ENCODE assay signal across 1 cellular context in the genomic region with DNA sequence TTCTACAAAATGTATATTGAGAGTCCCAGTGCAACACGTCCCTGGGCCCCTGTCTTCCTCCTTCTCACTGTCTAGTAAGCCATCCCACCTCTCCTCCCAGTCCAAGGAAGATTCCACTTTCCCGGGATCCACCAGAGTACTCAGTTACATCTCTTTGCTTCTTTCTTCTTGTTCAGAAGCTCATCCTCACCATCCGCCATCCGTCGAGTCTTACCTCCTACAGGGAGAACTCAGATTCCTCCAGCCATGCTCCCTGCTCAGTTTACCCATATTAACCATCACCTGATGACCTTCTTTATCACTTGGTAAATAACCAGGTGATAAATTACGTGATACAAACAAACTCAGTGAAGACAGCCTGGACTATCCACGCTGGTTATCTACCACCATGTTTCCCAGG.
TF ChIP-seq lines count a peak whose summit lies in the region.

No MANE protein-coding gene starts in this region.

TF ChIP-seq in HCT116, 20 proteins besides CTCF, POLR2A, EP300 and RAD21:
- TF ChIP-seq, protein P1, sequence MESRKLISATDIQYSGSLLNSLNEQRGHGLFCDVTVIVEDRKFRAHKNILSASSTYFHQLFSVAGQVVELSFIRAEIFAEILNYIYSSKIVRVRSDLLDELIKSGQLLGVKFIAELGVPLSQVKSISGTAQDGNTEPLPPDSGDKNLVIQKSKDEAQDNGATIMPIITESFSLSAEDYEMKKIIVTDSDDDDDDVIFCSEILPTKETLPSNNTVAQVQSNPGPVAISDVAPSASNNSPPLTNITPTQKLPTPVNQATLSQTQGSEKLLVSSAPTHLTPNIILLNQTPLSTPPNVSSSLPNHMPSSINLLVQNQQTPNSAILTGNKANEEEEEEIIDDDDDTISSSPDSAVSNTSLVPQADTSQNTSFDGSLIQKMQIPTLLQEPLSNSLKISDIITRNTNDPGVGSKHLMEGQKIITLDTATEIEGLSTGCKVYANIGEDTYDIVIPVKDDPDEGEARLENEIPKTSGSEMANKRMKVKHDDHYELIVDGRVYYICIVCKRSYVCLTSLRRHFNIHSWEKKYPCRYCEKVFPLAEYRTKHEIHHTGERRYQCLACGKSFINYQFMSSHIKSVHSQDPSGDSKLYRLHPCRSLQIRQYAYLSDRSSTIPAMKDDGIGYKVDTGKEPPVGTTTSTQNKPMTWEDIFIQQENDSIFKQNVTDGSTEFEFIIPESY (IDR thresholded peaks at IDR 0.05; ENCODE audit: extremely low read depth, insufficient replicate concordance, low read length), result no peak
